Comparison of ENCODE assay signal across 8 cellular contexts in genomic region chr19:28532765-28533341, GRCh38.
"Had no signal": no experiment of that assay in that cellular context is flagged by ENCODE, and none has a peak within 500 bp of the region (broad histone marks: within the 10 kb centered on the region; RNA-seq: fewer than 3 reads in every experiment).

No MANE protein-coding gene starts in this region.

- FAIRE-seq: H1, H54, HepG2 had no signal

- H3K27ac ChIP-seq: HL-60 had no signal

- H3K4me2 ChIP-seq: GM23338 had no signal

- H3K4me3 ChIP-seq: GM23338 had no signal

- DNase-seq: H9, HCEC 1CT, KG1 had no signal

- ATAC-seq: GM23338, HepG2 had no signal

- H2AFZ ChIP-seq: GM23338 had no signal
